16 cellular contexts compared by ENCODE assay signal in genomic region chr3:126541628-126542339, GRCh38. TPM values are rescaled to one million over a fixed set of nuclear protein-coding genes. Genes with fewer than 3 reads are reported as not detected.
DNase-seq lines count a peak whose midpoint lies in the region; ATAC-seq, FAIRE-seq and TF ChIP-seq lines count a peak whose summit lies in the region.
"Had no signal": no experiment of that assay in that cellular context is flagged by ENCODE, and none has a peak within 500 bp of the region (broad histone marks: within the 10 kb centered on the region; RNA-seq: fewer than 3 reads in every experiment).

No MANE protein-coding gene starts in this region.

- H3K27me3 Mint-ChIP-seq in astrocyte (ENCODE audit: low read depth, unreplicated experiment): peaks cover 40% of the 10 kb centered on the region

- TF ChIP-seq RAD21 in HepG2 (CRISPR knock-in tag; IDR thresholded peaks at IDR 0.05): no peak

- H3K4me3 Mint-ChIP-seq in astrocyte (ENCODE audit: unreplicated experiment): no peak overlapping the region
- H3K4me3 Mint-ChIP-seq: CD4-positive, alpha-beta memory T cell had no signal

- peak overlapping the region; percentile 8 for H3K4me2 ChIP-seq in astrocyte (ENCODE audit: low read length)
- H3K4me2 ChIP-seq in HepG2 (ENCODE audit: low read depth, low read length): no peak overlapping the region
- H3K4me2 ChIP-seq: SK-N-SH had no signal

- CTCF ChIA-PET in HepG2 (lab: Yijun Ruan, JAX; ENCODE audit: low intra/inter-chr PET ratio, low total read pairs): no interaction called here

- FAIRE-seq in astrocyte (lab: Jason Lieb, UNC) (no peak), HepG2 (lab: Jason Lieb, UNC) (no peak)
- FAIRE-seq: GM18507 had no signal

- TF ChIP-seq EP300 in HepG2 (IDR thresholded peaks at IDR 0.05; ENCODE audit: low read depth in 2 of 2, low read length in 2 of 2) (no peak), HepG2 (CRISPR knock-in tag; IDR thresholded peaks at IDR 0.05; ENCODE audit: borderline replicate concordance) (no peak)

- DNase-seq in HL-60 (ENCODE audit: low read depth in 1 of 2, low spot score in 1 of 2): no peak
- no peak for DNase-seq in astrocyte (ENCODE audit: low read depth)
- no peak for DNase-seq in HepG2 (ENCODE audit: low spot score)
- DNase-seq in GM19240 (ENCODE audit: insufficient read length, low spot score): no peak
- DNase-seq in pons (ENCODE audit: low spot score): no peak
- DNase-seq: amygdala; CD4-positive, alpha-beta memory T cell; NCI-H2171 treated with DMSO at 0.1 percent for 48 hours had no signal

- H3K36me3 ChIP-seq in astrocyte (ENCODE audit: insufficient read depth, low read length) (no peaks in the 10 kb centered on the region), HepG2 (replicated peaks in 1 of 2; ENCODE audit: control insufficient read depth in 1 of 2, insufficient read depth in 2 of 2, low read length in 2 of 2) (peaks cover 13 to 33% of the 10 kb centered on the region in 2 experiments), skeletal muscle tissue (ENCODE audit: control insufficient read depth in 3 of 3, insufficient read depth in 3 of 3, low read length in 3 of 3) (no peaks in the 10 kb centered on the region)
- H3K36me3 ChIP-seq: HAP-1 had no signal

- no peaks in the 10 kb centered on the region for H3K9me3 ChIP-seq in astrocyte (ENCODE audit: insufficient read depth, low read depth, low read length)
- H3K9me3 ChIP-seq in HepG2 (ENCODE audit: low read length): no peaks in the 10 kb centered on the region
- H3K9me3 ChIP-seq in skeletal muscle tissue (ENCODE audit: control insufficient read depth in 3 of 3, low read length in 3 of 3): no peaks in the 10 kb centered on the region
- H3K9me3 ChIP-seq: HAP-1, mucosa of descending colon, SK-N-SH had no signal

- no peak overlapping the region for H3K27ac Mint-ChIP-seq in astrocyte (ENCODE audit: unreplicated experiment)
- H3K27ac Mint-ChIP-seq: CD4-positive, alpha-beta memory T cell had no signal

- 99% methylated on average over 64 of the region's 101 CpGs for WGBS in HepG2 (ENCODE audit: low lambda C conversion rate)

- H3K27me3 ChIP-seq in HL-60 (ENCODE audit: insufficient read depth, poor library complexity, severe bottlenecking): no peaks in the 10 kb centered on the region
- peaks cover 19% of the 10 kb centered on the region for H3K27me3 ChIP-seq in astrocyte (ENCODE audit: insufficient read depth, low read length)
- H3K27me3 ChIP-seq in HepG2 (ENCODE audit: control insufficient read depth in 1 of 2, insufficient read depth in 2 of 2, low read length in 2 of 2): no peaks in the 10 kb centered on the region; a peak in 1 of 5 replicates
- H3K27me3 ChIP-seq in skeletal muscle tissue (ENCODE audit: control insufficient read depth in 3 of 3, insufficient read depth in 3 of 3, low read length in 3 of 3): peaks cover 29 to 62% (median 49%) of the 10 kb centered on the region in 3 donors

- TF ChIP-seq CTCF in HL-60 (IDR thresholded peaks at IDR 0.05; ENCODE audit: insufficient read depth, low read length): no peak
- TF ChIP-seq CTCF in astrocyte (IDR thresholded peaks at IDR 0.05; ENCODE audit: insufficient read depth, low read depth, low read length): no peak
- no peak for TF ChIP-seq CTCF in HepG2 (CRISPR knock-in tag; IDR thresholded peaks at IDR 0.05)

- intact Hi-C loops in HepG2 (cut with micrococcal nuclease; ENCODE audit: unreplicated experiment): no loop called here

- H3K4me3 ChIP-seq in HL-60 (replicated peaks; ENCODE audit: insufficient read depth, low read length) (no peak overlapping the region), astrocyte (ENCODE audit: insufficient read depth, low read depth, low read length) (no peak overlapping the region), HepG2 (replicated peaks in 1 of 3; ENCODE audit: insufficient read depth in 1 of 3, low read depth in 2 of 3, low read length in 3 of 3) (no peak overlapping the region), skeletal muscle tissue (ENCODE audit: low read length in 3 of 3) (peak overlapping the region in 2 of 3 donors; percentile 29 to 32)
- H3K4me3 ChIP-seq: HAP-1, mucosa of descending colon had no signal

- H3K4me1 ChIP-seq in astrocyte (ENCODE audit: insufficient read depth, low read length) (peaks cover 8% of the 10 kb centered on the region), HepG2 (ENCODE audit: insufficient read depth, low read length) (no peaks in the 10 kb centered on the region), skeletal muscle tissue (ENCODE audit: control insufficient read depth in 3 of 3, insufficient read depth in 3 of 3, low read length in 3 of 3) (peaks cover 12 to 36% (median 19%) of the 10 kb centered on the region in 3 donors)
- H3K4me1 ChIP-seq: HAP-1 had no signal

- H4K20me1 ChIP-seq in astrocyte (ENCODE audit: insufficient read depth, low read length) (peaks cover 3% of the 10 kb centered on the region), HepG2 (ENCODE audit: insufficient read depth, low read length) (no peaks in the 10 kb centered on the region)

- TF ChIP-seq POLR2A in HepG2 (IDR thresholded peaks at IDR 0.05; ENCODE audit: insufficient read depth in 1 of 2, low read depth in 2 of 2, low read length in 2 of 2): no peak

- ATAC-seq in HepG2: no peak
- ATAC-seq in GM21717 (IDR thresholded peaks at IDR 0.05; ENCODE audit: unreplicated experiment): no peak
- ATAC-seq: mucosa of descending colon had no signal

- H2AFZ ChIP-seq in astrocyte (ENCODE audit: low read depth, low read length) (peak overlapping the region; percentile 10), HepG2 (ENCODE audit: low read length) (no peak overlapping the region)

- no TSS peak for BruUV-seq in HepG2 (replicated peaks; lab: Mats Ljungman, UMichigan)

- H3K27ac ChIP-seq in HL-60 (replicated peaks): peak overlapping the region; percentile 91
- H3K27ac ChIP-seq in astrocyte (ENCODE audit: low read depth, low read length): no peak overlapping the region
- no peak overlapping the region for H3K27ac ChIP-seq in HepG2 (ENCODE audit: extremely low read length, insufficient read depth, low read length)
- H3K27ac ChIP-seq in skeletal muscle tissue (ENCODE audit: low read depth, low read length): no peak overlapping the region

- H3K9ac ChIP-seq in astrocyte (ENCODE audit: low read length) (no peak overlapping the region), HepG2 (ENCODE audit: insufficient read depth, low read depth, low read length) (no peak overlapping the region), skeletal muscle tissue (ENCODE audit: low read depth in 1 of 3, low read length in 3 of 3) (no peak overlapping the region)
- H3K9ac ChIP-seq: SK-N-SH had no signal

- H3K4me1 Mint-ChIP-seq in astrocyte (ENCODE audit: low read depth, unreplicated experiment): peaks cover 11% of the 10 kb centered on the region

- peaks cover 2% of the 10 kb centered on the region for H3K36me3 Mint-ChIP-seq in astrocyte (ENCODE audit: low read depth, unreplicated experiment)
- H3K36me3 Mint-ChIP-seq: CD4-positive, alpha-beta memory T cell had no signal

- in situ Hi-C loops in HepG2 (cut with HindIII; ENCODE audit: extremely low pct_ligation_motif_present, low pct_unique_long_range_greater_than_20kb): no loop called here

- POLR2A ChIA-PET in HepG2 (lab: Yijun Ruan, JAX): no interaction called here

- no peaks in the 10 kb centered on the region for H3K9me3 Mint-ChIP-seq in astrocyte (ENCODE audit: unreplicated experiment)

- no peaks in the 10 kb centered on the region for H3K79me2 ChIP-seq in astrocyte (ENCODE audit: insufficient read depth, low read length)
- no peaks in the 10 kb centered on the region for H3K79me2 ChIP-seq in HepG2 (ENCODE audit: insufficient read depth, low read length)

RNA-seq across cellular contexts. Expression of gene C3orf22, which starts 16.9 kb away (rescaled TPM):
- total RNA-seq in astrocyte: not detected in 2 replicates
- not detected in 2 replicates for total RNA-seq in HepG2 (2016; rRNA removed; fragmentation: Illumina TruSeq; extraction: Trizol)
- not detected in 2 replicates for total RNA-seq in HepG2 (2016; cell fraction: cytosol; rRNA removed; fragmentation: Illumina TruSeq; extraction: Trizol; ENCODE audit: low read depth)
- total RNA-seq in HepG2 (2016; cell fraction: insoluble cytoplasmic fraction; rRNA removed; fragmentation: Illumina TruSeq; extraction: Trizol): not detected in 2 replicates
- total RNA-seq in HepG2 (2016; cell fraction: membrane; rRNA removed; fragmentation: Illumina TruSeq; extraction: Trizol): not detected in 2 replicates
- total RNA-seq in HepG2 (2016; cell fraction: nucleus; rRNA removed; fragmentation: Illumina TruSeq; extraction: Trizol): not detected in 2 replicates
- not detected in 2 replicates for polyA plus RNA-seq in HepG2 (2011; rRNA removed)
- not detected in 2 replicates for polyA plus RNA-seq in HepG2 (2011; cell fraction: cytosol; rRNA removed)
- not detected in 2 replicates for polyA plus RNA-seq in HepG2 (2011; cell fraction: nucleus; rRNA removed)
- 0.15 and 0.17 TPM in 2 replicates for polyA plus RNA-seq in HepG2 (2012)
- polyA plus RNA-seq in HepG2 (2016; cell fraction: cytosol; fragmentation: Illumina TruSeq; extraction: Trizol; ENCODE audit: low read depth): not detected in 2 replicates
- polyA plus RNA-seq in HepG2 (2016; cell fraction: insoluble cytoplasmic fraction; fragmentation: Illumina TruSeq; extraction: Trizol; ENCODE audit: low read depth): not detected in 2 replicates
- not detected in 2 replicates for polyA plus RNA-seq in HepG2 (2016; cell fraction: membrane; fragmentation: Illumina TruSeq; extraction: Trizol; ENCODE audit: low read depth)
- polyA plus RNA-seq in HepG2 (2016; cell fraction: nucleus; fragmentation: Illumina TruSeq; extraction: Trizol; ENCODE audit: insufficient read depth, low read depth): not detected in 2 replicates
- not detected in 2 replicates for polyA minus RNA-seq in HepG2 (2011; rRNA and poly(A)+ RNA removed; ENCODE audit: low replicate concordance)
- not detected in 2 replicates for polyA minus RNA-seq in HepG2 (2011; cell fraction: cytosol; rRNA and poly(A)+ RNA removed)
- polyA minus RNA-seq in HepG2 (2011; cell fraction: nucleus; rRNA and poly(A)+ RNA removed): not detected in 2 replicates
- total RNA-seq in skeletal muscle tissue: under 0.01 TPM
- total RNA-seq: CD4-positive, alpha-beta memory T cell; HT-29; mucosa of descending colon; renal cortical epithelial cell had no signal
- polyA plus RNA-seq: CD4-positive, alpha-beta memory T cell; SK-N-SH had no signal

RNA-seq across cellular contexts. Expression of gene CHST13, which starts 17.8 kb away (rescaled TPM):
- total RNA-seq in astrocyte (not detected in 2 replicates), HepG2 (2016; rRNA removed; fragmentation: Illumina TruSeq; extraction: Trizol) (16.1 and 43.1 TPM in 2 replicates), skeletal muscle tissue (not detected)
- total RNA-seq in HepG2 (2016; cell fraction: cytosol; rRNA removed; fragmentation: Illumina TruSeq; extraction: Trizol; ENCODE audit: low read depth): 8.0 and 11.1 TPM in 2 replicates
- 15.2 and 40.9 TPM in 2 replicates for total RNA-seq in HepG2 (2016; cell fraction: insoluble cytoplasmic fraction; rRNA removed; fragmentation: Illumina TruSeq; extraction: Trizol)
- total RNA-seq in HepG2 (2016; cell fraction: membrane; rRNA removed; fragmentation: Illumina TruSeq; extraction: Trizol): 18.0 and 22.7 TPM in 2 replicates
- total RNA-seq in HepG2 (2016; cell fraction: nucleus; rRNA removed; fragmentation: Illumina TruSeq; extraction: Trizol): 29.6 and 33.9 TPM in 2 replicates
- polyA plus RNA-seq in HepG2 (2011; rRNA removed): 32.0 and 50.7 TPM in 2 replicates
- 31.3 and 65.1 TPM in 2 replicates for polyA plus RNA-seq in HepG2 (2011; cell fraction: cytosol; rRNA removed)
- 65.1 and 66.5 TPM in 2 replicates for polyA plus RNA-seq in HepG2 (2011; cell fraction: nucleus; rRNA removed)
- 30.3 and 44.6 TPM in 2 replicates for polyA plus RNA-seq in HepG2 (2012)
- polyA plus RNA-seq in HepG2 (2016; cell fraction: cytosol; fragmentation: Illumina TruSeq; extraction: Trizol; ENCODE audit: low read depth): 10.6 and 12.9 TPM in 2 replicates
- 21.1 and 21.2 TPM in 2 replicates for polyA plus RNA-seq in HepG2 (2016; cell fraction: insoluble cytoplasmic fraction; fragmentation: Illumina TruSeq; extraction: Trizol; ENCODE audit: low read depth)
- polyA plus RNA-seq in HepG2 (2016; cell fraction: membrane; fragmentation: Illumina TruSeq; extraction: Trizol; ENCODE audit: low read depth): 18.9 and 20.1 TPM in 2 replicates
- polyA plus RNA-seq in HepG2 (2016; cell fraction: nucleus; fragmentation: Illumina TruSeq; extraction: Trizol; ENCODE audit: insufficient read depth, low read depth): 72.0 and 85.3 TPM in 2 replicates
- polyA minus RNA-seq in HepG2 (2011; rRNA and poly(A)+ RNA removed; ENCODE audit: low replicate concordance): 47.2 TPM in 1 of 2 replicates, not detected in the other
- 30.8 and 35.4 TPM in 2 replicates for polyA minus RNA-seq in HepG2 (2011; cell fraction: cytosol; rRNA and poly(A)+ RNA removed)
- 5.7 and 6.3 TPM in 2 replicates for polyA minus RNA-seq in HepG2 (2011; cell fraction: nucleus; rRNA and poly(A)+ RNA removed)
- polyA plus RNA-seq: CD4-positive, alpha-beta memory T cell had no signal

RNA-seq across cellular contexts. Expression of gene UROC1, which starts 24.2 kb away (rescaled TPM):
- total RNA-seq in astrocyte (not detected in 2 replicates), HepG2 (2016; rRNA removed; fragmentation: Illumina TruSeq; extraction: Trizol) (0.71 and 0.74 TPM in 2 replicates), skeletal muscle tissue (not detected)
- 0.09 TPM in 1 of 2 replicates, not detected in the other for total RNA-seq in HepG2 (2016; cell fraction: cytosol; rRNA removed; fragmentation: Illumina TruSeq; extraction: Trizol; ENCODE audit: low read depth)
- 0.39 and 0.97 TPM in 2 replicates for total RNA-seq in HepG2 (2016; cell fraction: insoluble cytoplasmic fraction; rRNA removed; fragmentation: Illumina TruSeq; extraction: Trizol)
- total RNA-seq in HepG2 (2016; cell fraction: membrane; rRNA removed; fragmentation: Illumina TruSeq; extraction: Trizol): 0.24 and 0.25 TPM in 2 replicates
- total RNA-seq in HepG2 (2016; cell fraction: nucleus; rRNA removed; fragmentation: Illumina TruSeq; extraction: Trizol): 0.69 and 0.87 TPM in 2 replicates
- polyA plus RNA-seq in HepG2 (2011; rRNA removed): 1.3 and 2.0 TPM in 2 replicates
- 0.65 and 0.95 TPM in 2 replicates for polyA plus RNA-seq in HepG2 (2011; cell fraction: cytosol; rRNA removed)
- polyA plus RNA-seq in HepG2 (2011; cell fraction: nucleus; rRNA removed): 6.6 and 8.2 TPM in 2 replicates
- polyA plus RNA-seq in HepG2 (2012): 1.1 and 2.5 TPM in 2 replicates
- polyA plus RNA-seq in HepG2 (2016; cell fraction: cytosol; fragmentation: Illumina TruSeq; extraction: Trizol; ENCODE audit: low read depth): 0.12 and 0.17 TPM in 2 replicates
- polyA plus RNA-seq in HepG2 (2016; cell fraction: insoluble cytoplasmic fraction; fragmentation: Illumina TruSeq; extraction: Trizol; ENCODE audit: low read depth): 0.78 and 0.88 TPM in 2 replicates
- 0.21 and 0.22 TPM in 2 replicates for polyA plus RNA-seq in HepG2 (2016; cell fraction: membrane; fragmentation: Illumina TruSeq; extraction: Trizol; ENCODE audit: low read depth)
- polyA plus RNA-seq in HepG2 (2016; cell fraction: nucleus; fragmentation: Illumina TruSeq; extraction: Trizol; ENCODE audit: insufficient read depth, low read depth): 2.7 and 2.8 TPM in 2 replicates
- 2.2 TPM in 1 of 2 replicates, not detected in the other for polyA minus RNA-seq in HepG2 (2011; rRNA and poly(A)+ RNA removed; ENCODE audit: low replicate concordance)
- polyA minus RNA-seq in HepG2 (2011; cell fraction: cytosol; rRNA and poly(A)+ RNA removed): 0.53 and 0.59 TPM in 2 replicates
- 0.75 and 1.2 TPM in 2 replicates for polyA minus RNA-seq in HepG2 (2011; cell fraction: nucleus; rRNA and poly(A)+ RNA removed)
- total RNA-seq: CD4-positive, alpha-beta memory T cell; HT-29; mucosa of descending colon; renal cortical epithelial cell had no signal
- polyA plus RNA-seq: CD4-positive, alpha-beta memory T cell; SK-N-SH had no signal

Comparison
In these comparisons a context has a peak if more than half of its experiments do, and no peak if none do; other contexts are left out.
1. H3K4me3 ChIP-seq: peak in skeletal muscle tissue (2 of 3); none in HL-60 (single experiment), astrocyte (single experiment) and HepG2 (0 of 3).